Comparison of ENCODE assay signal across 6 cellular contexts in genomic region chr14:41037388-41037787, GRCh38.
"Had no signal": no experiment of that assay in that cellular context is flagged by ENCODE, and none has a peak within 500 bp of the region (broad histone marks: within the 10 kb centered on the region; RNA-seq: fewer than 3 reads in every experiment).

No MANE protein-coding gene starts in this region.

- H3K4me1 Mint-ChIP-seq: IgD-negative memory B cell had no signal

- ATAC-seq: HepG2, K562 had no signal

- H3K4me3 Mint-ChIP-seq: IgD-negative memory B cell had no signal

- H3K27me3 Mint-ChIP-seq: IgD-negative memory B cell had no signal

- DNase-seq: IMR-90, KBM-7, KG1 had no signal

- H3K36me3 Mint-ChIP-seq: IgD-negative memory B cell had no signal

- H3K27ac Mint-ChIP-seq: IgD-negative memory B cell had no signal
